Comparison of ENCODE assay signal across 22 cellular contexts in genomic region chr20:61805365-61805764, GRCh38.
"Had no signal": no experiment of that assay in that cellular context is flagged by ENCODE, and none has a peak within 500 bp of the region (broad histone marks: within the 10 kb centered on the region; RNA-seq: fewer than 3 reads in every experiment).

No MANE protein-coding gene starts in this region.

- DNase-seq: activated CD4-positive, alpha-beta memory T cell treated with anti-CD3 and anti-CD28 coated beads for 36 hours; activated CD4-positive, alpha-beta T cell treated with anti-CD3 and anti-CD28 coated beads, Interleukin-2, amount 10 ng/mL, durations not matched to agents 7 days and 5 days; activated CD4-positive, CD25-positive, alpha-beta regulatory T cell; activated CD8-positive, alpha-beta memory T cell treated with anti-CD3 and anti-CD28 coated beads for 24 hours; activated gamma-delta T cell; activated naive CD4-positive, alpha-beta T cell treated with anti-CD3 and anti-CD28 coated beads for 36 hours; activated T-cell treated with anti-CD3 and anti-CD28 coated beads, Interleukin-2, amount 50 U/mL, for 4 hours; amygdala; KG1; NCI-H1048; NCI-H146; NCI-H187 treated with DMSO at 0.1 percent for 48 hours; NCI-H2081 treated with DMSO at 0.1 percent for 48 hours; NCI-H446; NCI-H524; SIG-M5; T-cell; T-helper 2 cell had no signal

- H3K36me3 ChIP-seq: Peyer's patch had no signal

- H3K27ac ChIP-seq: Peyer's patch, RWPE1, VCaP had no signal

- H3K9me3 ChIP-seq: Peyer's patch had no signal

- ATAC-seq: activated T-cell treated with anti-CD3 and anti-CD28 coated beads, Interleukin-2, amount 50 U/mL, for 4 hours; T-cell had no signal

- FAIRE-seq: astrocyte had no signal

- H3K4me3 ChIP-seq: Peyer's patch had no signal

- H3K27me3 ChIP-seq: Peyer's patch had no signal
